7 cellular contexts compared by ENCODE assay signal in the genomic region with DNA sequence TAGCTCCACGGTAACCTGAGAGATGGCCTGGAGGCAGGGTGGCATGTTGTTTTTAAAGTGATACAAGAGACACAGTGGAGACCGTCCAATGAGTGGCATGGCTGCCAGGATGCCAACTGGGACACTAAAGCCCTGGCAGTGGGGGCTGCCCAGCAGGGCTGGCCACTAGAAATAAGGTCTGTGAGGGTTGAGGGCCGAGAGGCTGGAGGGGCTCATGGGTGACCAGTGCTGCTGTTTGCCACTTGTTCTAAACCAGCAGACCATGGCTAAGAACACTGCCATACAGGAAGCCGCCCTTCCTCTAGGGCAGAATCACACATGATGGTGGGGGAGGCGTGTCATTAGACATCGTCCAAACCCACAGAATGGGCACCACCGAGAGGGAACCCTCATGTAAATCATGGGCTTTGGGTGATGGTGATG.
DNase-seq lines count a peak whose midpoint lies in the region; ATAC-seq and TF ChIP-seq lines count a peak whose summit lies in the region.

No MANE protein-coding gene starts in this region.

- no peak overlapping the region for H3K27ac Mint-ChIP-seq in WTC11
- H3K27ac Mint-ChIP-seq in CD4-positive, alpha-beta memory T cell: no peak overlapping the region

- peaks cover 14% of the 10 kb centered on the region for H3K9me3 Mint-ChIP-seq in WTC11
- H3K9me3 Mint-ChIP-seq in CD4-positive, alpha-beta memory T cell: peaks cover 0 to 4% (median 2%) of the 10 kb centered on the region in 8 donors

- H3K4me1 ChIP-seq in thyroid gland: peaks cover 0 to 4% of the 10 kb centered on the region in 2 donors
- H3K4me1 ChIP-seq in CD4-positive, alpha-beta memory T cell (ENCODE audit: insufficient read depth, low read length): no peaks in the 10 kb centered on the region

- no peak overlapping the region for H3K4me3 ChIP-seq in thyroid gland (replicated peaks in 1 of 3)
- no peak overlapping the region for H3K4me3 ChIP-seq in CD4-positive, alpha-beta memory T cell (ENCODE audit: low read length in 2 of 2)

- peak; percentile 56 for DNase-seq in germinal center (ENCODE audit: low spot score)
- DNase-seq in thyroid gland: peak; percentile 11 to 22
- DNase-seq in GOT3 (lab: John Stamatoyannopoulos, UW): no peak
- no peak for DNase-seq in WTC11 (ENCODE audit: low spot score)
- no peak for DNase-seq in CD4-positive, alpha-beta memory T cell

- no peaks in the 10 kb centered on the region for H3K9me3 ChIP-seq in thyroid gland
- H3K9me3 ChIP-seq in CD4-positive, alpha-beta memory T cell (ENCODE audit: control insufficient read depth in 1 of 2, low read length in 2 of 2): no peaks in the 10 kb centered on the region

- H3K4me3 Mint-ChIP-seq in WTC11: no peak overlapping the region
- no peak overlapping the region for H3K4me3 Mint-ChIP-seq in CD4-positive, alpha-beta memory T cell

- H3K36me3 Mint-ChIP-seq in WTC11: peaks cover 3% of the 10 kb centered on the region; the same call in 1 of the 2 replicates
- peaks cover 0 to 4% of the 10 kb centered on the region in 2 donors for H3K36me3 Mint-ChIP-seq in CD4-positive, alpha-beta memory T cell

- no peaks in the 10 kb centered on the region for H3K36me3 ChIP-seq in thyroid gland
- no peaks in the 10 kb centered on the region for H3K36me3 ChIP-seq in CD4-positive, alpha-beta memory T cell (ENCODE audit: insufficient read depth, low read length)

- TF ChIP-seq POLR2A in thyroid gland (IDR thresholded peaks at IDR 0.05): no peak

- H3K4me1 Mint-ChIP-seq in WTC11: no peaks in the 10 kb centered on the region
- peaks cover 0 to 9% (median 2%) of the 10 kb centered on the region in 4 donors for H3K4me1 Mint-ChIP-seq in CD4-positive, alpha-beta memory T cell

- no peak overlapping the region for H3K27ac ChIP-seq in thyroid gland
- no peak overlapping the region for H3K27ac ChIP-seq in CD4-positive, alpha-beta memory T cell (ENCODE audit: low read depth, low read length)

- intact Hi-C loops in thyroid gland (cut with DNase I): no loop called here
- intact Hi-C loops in CD4-positive, alpha-beta memory T cell (cut with micrococcal nuclease): no loop called here

- CTCF ChIA-PET in WTC11 (lab: Charles Lee): interaction anchor here (0.7 to 1.1 kb wide), 2 partner anchors 12 to 207 kb away, joined by 3 read pairs; no protein-coding TSS in a partner anchor
- CTCF ChIA-PET in CD4-positive, alpha-beta memory T cell (lab: Charles Lee; ENCODE audit: partially characterized antibody): interaction anchor here (1.4 to 2.2 kb wide), 3 partner anchors 8 to 207 kb away, joined by 4 to 7 read pairs (median 6); no protein-coding TSS in a partner anchor

- ATAC-seq in GM19328 (IDR thresholded peaks at IDR 0.05; ENCODE audit: unreplicated experiment) (peak; percentile 48), HG03025 (IDR thresholded peaks at IDR 0.05; ENCODE audit: low FRiP score, unreplicated experiment) (peak; percentile 48), WTC11 (no peak)

- peaks cover 2% of the 10 kb centered on the region; the same call in 1 of the 2 replicates for H3K27me3 Mint-ChIP-seq in WTC11 (ENCODE audit: low read depth)
- H3K27me3 Mint-ChIP-seq in CD4-positive, alpha-beta memory T cell: no peaks in the 10 kb centered on the region

- POLR2A ChIA-PET in WTC11 (lab: Charles Lee): no interaction called here
- POLR2A ChIA-PET in CD4-positive, alpha-beta memory T cell (lab: Charles Lee; ENCODE audit: partially characterized antibody): no interaction called here

- H3K27me3 ChIP-seq in thyroid gland: no peaks in the 10 kb centered on the region
- H3K27me3 ChIP-seq in CD4-positive, alpha-beta memory T cell (ENCODE audit: insufficient read depth, low read length): no peaks in the 10 kb centered on the region

- TF ChIP-seq CTCF in thyroid gland (IDR thresholded peaks at IDR 0.05) (no peak), WTC11 (IDR thresholded peaks at IDR 0.05) (no peak)

- 52 to 57% methylated on average over 6 to 7 of the region's 7 CpGs for WGBS in thyroid gland, 2 donors

TF ChIP-seq in WTC11, 78 proteins besides CTCF, POLR2A, EP300 and RAD21:
- TF ChIP-seq TEAD1 (CRISPR knock-in tag; IDR thresholded peaks at IDR 0.05) (no peak), FOXJ3 (CRISPR knock-in tag; IDR thresholded peaks at IDR 0.05; ENCODE audit: borderline replicate concordance) (no peak), NFATC4 (CRISPR knock-in tag; IDR thresholded peaks at IDR 0.05) (no peak), ZNF138 (CRISPR knock-in tag; conservative IDR thresholded peaks at IDR 0.05) (no peak), MYBL2 (CRISPR knock-in tag; IDR thresholded peaks at IDR 0.05) (no peak), ZNF121 (CRISPR knock-in tag; IDR thresholded peaks at IDR 0.05) (no peak)
- TF ChIP-seq, protein P1, sequence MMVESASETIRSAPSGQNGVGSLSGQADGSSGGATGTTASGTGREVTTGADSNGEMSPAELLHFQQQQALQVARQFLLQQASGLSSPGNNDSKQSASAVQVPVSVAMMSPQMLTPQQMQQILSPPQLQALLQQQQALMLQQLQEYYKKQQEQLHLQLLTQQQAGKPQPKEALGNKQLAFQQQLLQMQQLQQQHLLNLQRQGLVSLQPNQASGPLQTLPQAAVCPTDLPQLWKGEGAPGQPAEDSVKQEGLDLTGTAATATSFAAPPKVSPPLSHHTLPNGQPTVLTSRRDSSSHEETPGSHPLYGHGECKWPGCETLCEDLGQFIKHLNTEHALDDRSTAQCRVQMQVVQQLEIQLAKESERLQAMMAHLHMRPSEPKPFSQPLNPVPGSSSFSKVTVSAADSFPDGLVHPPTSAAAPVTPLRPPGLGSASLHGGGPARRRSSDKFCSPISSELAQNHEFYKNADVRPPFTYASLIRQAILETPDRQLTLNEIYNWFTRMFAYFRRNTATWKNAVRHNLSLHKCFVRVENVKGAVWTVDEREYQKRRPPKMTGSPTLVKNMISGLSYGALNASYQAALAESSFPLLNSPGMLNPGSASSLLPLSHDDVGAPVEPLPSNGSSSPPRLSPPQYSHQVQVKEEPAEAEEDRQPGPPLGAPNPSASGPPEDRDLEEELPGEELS (CRISPR knock-in tag; IDR thresholded peaks at IDR 0.05): no peak

Comparison
In these comparisons a context has a peak if more than half of its experiments do, and no peak if none do; other contexts are left out.
1. DNase-seq: peak in germinal center (single experiment) and thyroid gland (2 of 2); none in GOT3 (single experiment), WTC11 (single experiment) and CD4-positive, alpha-beta memory T cell (0 of 5).